ENCODE assay signal across 1 cellular context in the genomic region with DNA sequence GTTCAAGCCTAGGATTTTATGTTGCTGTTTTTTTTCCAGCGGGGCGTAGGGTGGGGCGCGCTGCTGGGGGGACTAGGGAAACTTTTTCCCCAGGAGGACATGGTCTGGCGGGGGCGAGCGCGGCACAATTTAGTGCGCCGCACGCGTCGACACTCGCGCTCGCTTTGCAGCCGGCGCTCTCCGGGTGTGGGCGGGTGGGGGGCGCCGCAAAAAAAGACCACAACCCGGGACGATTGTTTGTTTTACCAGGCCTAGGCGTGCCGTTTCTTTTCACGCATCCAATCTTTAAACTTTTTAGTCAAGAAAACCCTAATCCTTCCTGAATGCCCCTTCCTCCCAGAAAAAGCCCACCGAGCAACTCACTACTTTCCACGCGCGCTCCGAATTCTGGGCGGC.
TF ChIP-seq lines count a peak whose summit lies in the region.

No MANE protein-coding gene starts in this region.

TF ChIP-seq in K562, 482 proteins besides CTCF, POLR2A, EP300 and RAD21 (continued from another document and continues in another):
- TF ChIP-seq, protein P1, sequence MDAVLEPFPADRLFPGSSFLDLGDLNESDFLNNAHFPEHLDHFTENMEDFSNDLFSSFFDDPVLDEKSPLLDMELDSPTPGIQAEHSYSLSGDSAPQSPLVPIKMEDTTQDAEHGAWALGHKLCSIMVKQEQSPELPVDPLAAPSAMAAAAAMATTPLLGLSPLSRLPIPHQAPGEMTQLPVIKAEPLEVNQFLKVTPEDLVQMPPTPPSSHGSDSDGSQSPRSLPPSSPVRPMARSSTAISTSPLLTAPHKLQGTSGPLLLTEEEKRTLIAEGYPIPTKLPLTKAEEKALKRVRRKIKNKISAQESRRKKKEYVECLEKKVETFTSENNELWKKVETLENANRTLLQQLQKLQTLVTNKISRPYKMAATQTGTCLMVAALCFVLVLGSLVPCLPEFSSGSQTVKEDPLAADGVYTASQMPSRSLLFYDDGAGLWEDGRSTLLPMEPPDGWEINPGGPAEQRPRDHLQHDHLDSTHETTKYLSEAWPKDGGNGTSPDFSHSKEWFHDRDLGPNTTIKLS (IDR thresholded peaks at IDR 0.05; ENCODE audit: borderline replicate concordance, low read depth): no peak
- TF ChIP-seq, protein P2, sequence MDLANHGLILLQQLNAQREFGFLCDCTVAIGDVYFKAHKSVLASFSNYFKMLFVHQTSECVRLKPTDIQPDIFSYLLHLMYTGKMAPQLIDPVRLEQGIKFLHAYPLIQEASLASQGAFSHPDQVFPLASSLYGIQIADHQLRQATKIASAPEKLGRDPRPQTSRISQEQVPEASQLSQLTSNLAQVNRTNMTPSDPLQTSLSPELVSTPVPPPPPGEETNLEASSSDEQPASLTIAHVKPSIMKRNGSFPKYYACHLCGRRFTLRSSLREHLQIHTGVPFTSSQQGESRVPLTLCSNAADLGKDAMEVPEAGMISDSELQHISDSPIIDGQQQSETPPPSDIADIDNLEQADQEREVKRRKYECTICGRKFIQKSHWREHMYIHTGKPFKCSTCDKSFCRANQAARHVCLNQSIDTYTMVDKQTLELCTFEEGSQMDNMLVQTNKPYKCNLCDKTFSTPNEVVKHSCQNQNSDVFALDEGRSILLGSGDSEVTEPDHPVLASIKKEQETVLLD (IDR thresholded peaks at IDR 0.05): peak; percentile 68; the same call in 1 of the 2 replicates
- TF ChIP-seq CBX1 (IDR thresholded peaks at IDR 0.05; ENCODE audit: low read depth) (no peak), BRD4 (IDR thresholded peaks at IDR 0.05) (peak; percentile 52; the same call in 1 of the 2 replicates), CXXC5 (CRISPR knock-in tag; IDR thresholded peaks at IDR 0.05) (no peak), ZNF766 (CRISPR knock-in tag; conservative IDR thresholded peaks at IDR 0.05) (peak; percentile 77; the same call in 1 of the 2 replicates), MTA2 (IDR thresholded peaks at IDR 0.05; ENCODE audit: low read depth) (0 out of 2 replicates have a peak, but pooled peaks have one; percentile 22), NFE2L1 (tag; IDR thresholded peaks at IDR 0.05; ENCODE audit: borderline replicate concordance, low read depth) (no peak), JUN (IDR thresholded peaks at IDR 0.05; ENCODE audit: borderline replicate concordance, low read depth, low read length) (no peak), JUN (CRISPR knock-in tag; IDR thresholded peaks at IDR 0.05; ENCODE audit: borderline replicate concordance) (no peak), ZNF347 (CRISPR knock-in tag; IDR thresholded peaks at IDR 0.05; ENCODE audit: low read depth) (no peak), CC2D1A (IDR thresholded peaks at IDR 0.05) (no peak), POLR2G (IDR thresholded peaks at IDR 0.05; ENCODE audit: low read depth, low read length) (peak; percentile 57), ZKSCAN8 (CRISPR knock-in tag; IDR thresholded peaks at IDR 0.05) (peak; percentile 64; the same call in 1 of the 2 replicates), NFRKB (IDR thresholded peaks at IDR 0.05; ENCODE audit: low read depth) (0 out of 2 replicates have a peak, but pooled peaks have one; percentile 51), SMARCA5 (IDR thresholded peaks at IDR 0.05) (no peak), SUPT5H (IDR thresholded peaks at IDR 0.05) (0 out of 2 replicates have a peak, but pooled peaks have one; percentile 9), ZFP30 (CRISPR knock-in tag; IDR thresholded peaks at IDR 0.05; ENCODE audit: borderline replicate concordance) (no peak), SMARCE1 (IDR thresholded peaks at IDR 0.05) (no peak), RBBP5 (IDR thresholded peaks at IDR 0.05; ENCODE audit: borderline replicate concordance, insufficient read depth, low read length, poor library complexity, severe bottlenecking) (peak; percentile 15), RBFOX2 (IDR thresholded peaks at IDR 0.05; ENCODE audit: low read depth, low read length) (peak; percentile 54), SNIP1 (IDR thresholded peaks at IDR 0.05; ENCODE audit: low read depth) (no peak), ZBED1 (IDR thresholded peaks at IDR 0.05) (no peak), SAFB (IDR thresholded peaks at IDR 0.05; ENCODE audit: borderline replicate concordance, low read depth, low read length) (peak; percentile 79), ZNF24 (IDR thresholded peaks at IDR 0.05) (no peak), LEF1 (IDR thresholded peaks at IDR 0.05) (no peak), FOXA1 (IDR thresholded peaks at IDR 0.05; ENCODE audit: borderline replicate concordance) (no peak), ZNF507 (tag; conservative IDR thresholded peaks at IDR 0.05) (no peak), CEBPB (tag; IDR thresholded peaks at IDR 0.05) (no peak), CAMTA2 (CRISPR knock-in tag; conservative IDR thresholded peaks at IDR 0.05) (no peak), ZNF584 (CRISPR knock-in tag; IDR thresholded peaks at IDR 0.05; ENCODE audit: low read depth) (no peak)
- TF ChIP-seq, protein P3, sequence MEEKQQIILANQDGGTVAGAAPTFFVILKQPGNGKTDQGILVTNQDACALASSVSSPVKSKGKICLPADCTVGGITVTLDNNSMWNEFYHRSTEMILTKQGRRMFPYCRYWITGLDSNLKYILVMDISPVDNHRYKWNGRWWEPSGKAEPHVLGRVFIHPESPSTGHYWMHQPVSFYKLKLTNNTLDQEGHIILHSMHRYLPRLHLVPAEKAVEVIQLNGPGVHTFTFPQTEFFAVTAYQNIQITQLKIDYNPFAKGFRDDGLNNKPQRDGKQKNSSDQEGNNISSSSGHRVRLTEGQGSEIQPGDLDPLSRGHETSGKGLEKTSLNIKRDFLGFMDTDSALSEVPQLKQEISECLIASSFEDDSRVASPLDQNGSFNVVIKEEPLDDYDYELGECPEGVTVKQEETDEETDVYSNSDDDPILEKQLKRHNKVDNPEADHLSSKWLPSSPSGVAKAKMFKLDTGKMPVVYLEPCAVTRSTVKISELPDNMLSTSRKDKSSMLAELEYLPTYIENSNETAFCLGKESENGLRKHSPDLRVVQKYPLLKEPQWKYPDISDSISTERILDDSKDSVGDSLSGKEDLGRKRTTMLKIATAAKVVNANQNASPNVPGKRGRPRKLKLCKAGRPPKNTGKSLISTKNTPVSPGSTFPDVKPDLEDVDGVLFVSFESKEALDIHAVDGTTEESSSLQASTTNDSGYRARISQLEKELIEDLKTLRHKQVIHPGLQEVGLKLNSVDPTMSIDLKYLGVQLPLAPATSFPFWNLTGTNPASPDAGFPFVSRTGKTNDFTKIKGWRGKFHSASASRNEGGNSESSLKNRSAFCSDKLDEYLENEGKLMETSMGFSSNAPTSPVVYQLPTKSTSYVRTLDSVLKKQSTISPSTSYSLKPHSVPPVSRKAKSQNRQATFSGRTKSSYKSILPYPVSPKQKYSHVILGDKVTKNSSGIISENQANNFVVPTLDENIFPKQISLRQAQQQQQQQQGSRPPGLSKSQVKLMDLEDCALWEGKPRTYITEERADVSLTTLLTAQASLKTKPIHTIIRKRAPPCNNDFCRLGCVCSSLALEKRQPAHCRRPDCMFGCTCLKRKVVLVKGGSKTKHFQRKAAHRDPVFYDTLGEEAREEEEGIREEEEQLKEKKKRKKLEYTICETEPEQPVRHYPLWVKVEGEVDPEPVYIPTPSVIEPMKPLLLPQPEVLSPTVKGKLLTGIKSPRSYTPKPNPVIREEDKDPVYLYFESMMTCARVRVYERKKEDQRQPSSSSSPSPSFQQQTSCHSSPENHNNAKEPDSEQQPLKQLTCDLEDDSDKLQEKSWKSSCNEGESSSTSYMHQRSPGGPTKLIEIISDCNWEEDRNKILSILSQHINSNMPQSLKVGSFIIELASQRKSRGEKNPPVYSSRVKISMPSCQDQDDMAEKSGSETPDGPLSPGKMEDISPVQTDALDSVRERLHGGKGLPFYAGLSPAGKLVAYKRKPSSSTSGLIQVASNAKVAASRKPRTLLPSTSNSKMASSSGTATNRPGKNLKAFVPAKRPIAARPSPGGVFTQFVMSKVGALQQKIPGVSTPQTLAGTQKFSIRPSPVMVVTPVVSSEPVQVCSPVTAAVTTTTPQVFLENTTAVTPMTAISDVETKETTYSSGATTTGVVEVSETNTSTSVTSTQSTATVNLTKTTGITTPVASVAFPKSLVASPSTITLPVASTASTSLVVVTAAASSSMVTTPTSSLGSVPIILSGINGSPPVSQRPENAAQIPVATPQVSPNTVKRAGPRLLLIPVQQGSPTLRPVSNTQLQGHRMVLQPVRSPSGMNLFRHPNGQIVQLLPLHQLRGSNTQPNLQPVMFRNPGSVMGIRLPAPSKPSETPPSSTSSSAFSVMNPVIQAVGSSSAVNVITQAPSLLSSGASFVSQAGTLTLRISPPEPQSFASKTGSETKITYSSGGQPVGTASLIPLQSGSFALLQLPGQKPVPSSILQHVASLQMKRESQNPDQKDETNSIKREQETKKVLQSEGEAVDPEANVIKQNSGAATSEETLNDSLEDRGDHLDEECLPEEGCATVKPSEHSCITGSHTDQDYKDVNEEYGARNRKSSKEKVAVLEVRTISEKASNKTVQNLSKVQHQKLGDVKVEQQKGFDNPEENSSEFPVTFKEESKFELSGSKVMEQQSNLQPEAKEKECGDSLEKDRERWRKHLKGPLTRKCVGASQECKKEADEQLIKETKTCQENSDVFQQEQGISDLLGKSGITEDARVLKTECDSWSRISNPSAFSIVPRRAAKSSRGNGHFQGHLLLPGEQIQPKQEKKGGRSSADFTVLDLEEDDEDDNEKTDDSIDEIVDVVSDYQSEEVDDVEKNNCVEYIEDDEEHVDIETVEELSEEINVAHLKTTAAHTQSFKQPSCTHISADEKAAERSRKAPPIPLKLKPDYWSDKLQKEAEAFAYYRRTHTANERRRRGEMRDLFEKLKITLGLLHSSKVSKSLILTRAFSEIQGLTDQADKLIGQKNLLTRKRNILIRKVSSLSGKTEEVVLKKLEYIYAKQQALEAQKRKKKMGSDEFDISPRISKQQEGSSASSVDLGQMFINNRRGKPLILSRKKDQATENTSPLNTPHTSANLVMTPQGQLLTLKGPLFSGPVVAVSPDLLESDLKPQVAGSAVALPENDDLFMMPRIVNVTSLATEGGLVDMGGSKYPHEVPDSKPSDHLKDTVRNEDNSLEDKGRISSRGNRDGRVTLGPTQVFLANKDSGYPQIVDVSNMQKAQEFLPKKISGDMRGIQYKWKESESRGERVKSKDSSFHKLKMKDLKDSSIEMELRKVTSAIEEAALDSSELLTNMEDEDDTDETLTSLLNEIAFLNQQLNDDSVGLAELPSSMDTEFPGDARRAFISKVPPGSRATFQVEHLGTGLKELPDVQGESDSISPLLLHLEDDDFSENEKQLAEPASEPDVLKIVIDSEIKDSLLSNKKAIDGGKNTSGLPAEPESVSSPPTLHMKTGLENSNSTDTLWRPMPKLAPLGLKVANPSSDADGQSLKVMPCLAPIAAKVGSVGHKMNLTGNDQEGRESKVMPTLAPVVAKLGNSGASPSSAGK (IDR thresholded peaks at IDR 0.05): no peak
- TF ChIP-seq, protein P4, sequence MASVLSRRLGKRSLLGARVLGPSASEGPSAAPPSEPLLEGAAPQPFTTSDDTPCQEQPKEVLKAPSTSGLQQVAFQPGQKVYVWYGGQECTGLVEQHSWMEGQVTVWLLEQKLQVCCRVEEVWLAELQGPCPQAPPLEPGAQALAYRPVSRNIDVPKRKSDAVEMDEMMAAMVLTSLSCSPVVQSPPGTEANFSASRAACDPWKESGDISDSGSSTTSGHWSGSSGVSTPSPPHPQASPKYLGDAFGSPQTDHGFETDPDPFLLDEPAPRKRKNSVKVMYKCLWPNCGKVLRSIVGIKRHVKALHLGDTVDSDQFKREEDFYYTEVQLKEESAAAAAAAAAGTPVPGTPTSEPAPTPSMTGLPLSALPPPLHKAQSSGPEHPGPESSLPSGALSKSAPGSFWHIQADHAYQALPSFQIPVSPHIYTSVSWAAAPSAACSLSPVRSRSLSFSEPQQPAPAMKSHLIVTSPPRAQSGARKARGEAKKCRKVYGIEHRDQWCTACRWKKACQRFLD (CRISPR knock-in tag; IDR thresholded peaks at IDR 0.05): 0 out of 2 replicates have a peak, but pooled peaks have one; percentile 59
- TF ChIP-seq, protein P5, sequence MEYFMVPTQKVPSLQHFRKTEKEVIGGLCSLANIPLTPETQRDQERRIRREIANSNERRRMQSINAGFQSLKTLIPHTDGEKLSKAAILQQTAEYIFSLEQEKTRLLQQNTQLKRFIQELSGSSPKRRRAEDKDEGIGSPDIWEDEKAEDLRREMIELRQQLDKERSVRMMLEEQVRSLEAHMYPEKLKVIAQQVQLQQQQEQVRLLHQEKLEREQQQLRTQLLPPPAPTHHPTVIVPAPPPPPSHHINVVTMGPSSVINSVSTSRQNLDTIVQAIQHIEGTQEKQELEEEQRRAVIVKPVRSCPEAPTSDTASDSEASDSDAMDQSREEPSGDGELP (CRISPR knock-in tag; IDR thresholded peaks at IDR 0.05; ENCODE audit: borderline replicate concordance): no peak
- TF ChIP-seq, protein P6, sequence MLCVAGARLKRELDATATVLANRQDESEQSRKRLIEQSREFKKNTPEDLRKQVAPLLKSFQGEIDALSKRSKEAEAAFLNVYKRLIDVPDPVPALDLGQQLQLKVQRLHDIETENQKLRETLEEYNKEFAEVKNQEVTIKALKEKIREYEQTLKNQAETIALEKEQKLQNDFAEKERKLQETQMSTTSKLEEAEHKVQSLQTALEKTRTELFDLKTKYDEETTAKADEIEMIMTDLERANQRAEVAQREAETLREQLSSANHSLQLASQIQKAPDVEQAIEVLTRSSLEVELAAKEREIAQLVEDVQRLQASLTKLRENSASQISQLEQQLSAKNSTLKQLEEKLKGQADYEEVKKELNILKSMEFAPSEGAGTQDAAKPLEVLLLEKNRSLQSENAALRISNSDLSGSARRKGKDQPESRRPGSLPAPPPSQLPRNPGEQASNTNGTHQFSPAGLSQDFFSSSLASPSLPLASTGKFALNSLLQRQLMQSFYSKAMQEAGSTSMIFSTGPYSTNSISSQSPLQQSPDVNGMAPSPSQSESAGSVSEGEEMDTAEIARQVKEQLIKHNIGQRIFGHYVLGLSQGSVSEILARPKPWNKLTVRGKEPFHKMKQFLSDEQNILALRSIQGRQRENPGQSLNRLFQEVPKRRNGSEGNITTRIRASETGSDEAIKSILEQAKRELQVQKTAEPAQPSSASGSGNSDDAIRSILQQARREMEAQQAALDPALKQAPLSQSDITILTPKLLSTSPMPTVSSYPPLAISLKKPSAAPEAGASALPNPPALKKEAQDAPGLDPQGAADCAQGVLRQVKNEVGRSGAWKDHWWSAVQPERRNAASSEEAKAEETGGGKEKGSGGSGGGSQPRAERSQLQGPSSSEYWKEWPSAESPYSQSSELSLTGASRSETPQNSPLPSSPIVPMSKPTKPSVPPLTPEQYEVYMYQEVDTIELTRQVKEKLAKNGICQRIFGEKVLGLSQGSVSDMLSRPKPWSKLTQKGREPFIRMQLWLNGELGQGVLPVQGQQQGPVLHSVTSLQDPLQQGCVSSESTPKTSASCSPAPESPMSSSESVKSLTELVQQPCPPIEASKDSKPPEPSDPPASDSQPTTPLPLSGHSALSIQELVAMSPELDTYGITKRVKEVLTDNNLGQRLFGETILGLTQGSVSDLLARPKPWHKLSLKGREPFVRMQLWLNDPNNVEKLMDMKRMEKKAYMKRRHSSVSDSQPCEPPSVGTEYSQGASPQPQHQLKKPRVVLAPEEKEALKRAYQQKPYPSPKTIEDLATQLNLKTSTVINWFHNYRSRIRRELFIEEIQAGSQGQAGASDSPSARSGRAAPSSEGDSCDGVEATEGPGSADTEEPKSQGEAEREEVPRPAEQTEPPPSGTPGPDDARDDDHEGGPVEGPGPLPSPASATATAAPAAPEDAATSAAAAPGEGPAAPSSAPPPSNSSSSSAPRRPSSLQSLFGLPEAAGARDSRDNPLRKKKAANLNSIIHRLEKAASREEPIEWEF (CRISPR knock-in tag; IDR thresholded peaks at IDR 0.05): 0 out of 2 replicates have a peak, but pooled peaks have one; percentile 63
